In genomic region chr2:30280596-30281434, GRCh38 we compare ENCODE assay signal across 27 cellular contexts. TPM values are rescaled to one million over a fixed set of nuclear protein-coding genes. Genes with fewer than 3 reads are reported as not detected.
DNase-seq lines count a peak whose midpoint lies in the region; ATAC-seq and TF ChIP-seq lines count a peak whose summit lies in the region.
"Had no signal": no experiment of that assay in that cellular context is flagged by ENCODE, and none has a peak within 500 bp of the region (broad histone marks: within the 10 kb centered on the region; RNA-seq: fewer than 3 reads in every experiment).

No MANE protein-coding gene starts in this region.

- no peaks in the 10 kb centered on the region for H4K20me1 ChIP-seq in SK-N-SH (ENCODE audit: insufficient read depth)

- H3K4me1 Mint-ChIP-seq in stimulated activated memory B cell treated with anti-CD40 and anti-IgM and Interleukin-4, amounts not matched to agents 10 μg/mL and 1 μg/mL and 100 μg/mL, for 72 hours, result peaks cover 88% of the 10 kb centered on the region

- peak overlapping the region; percentile 88 for H3K27ac Mint-ChIP-seq in stimulated activated memory B cell treated with anti-CD40 and anti-IgM and Interleukin-4, amounts not matched to agents 10 μg/mL and 1 μg/mL and 100 μg/mL, for 72 hours
- H3K27ac Mint-ChIP-seq: activated CD8-positive, alpha-beta T cell treated with anti-CD3 and anti-CD28 coated beads for 36 hours; activated naive CD4-positive, alpha-beta T cell treated with anti-CD3 and anti-CD28 coated beads, Interleukin-2, amount 50 U/mL, for 72 hours had no signal

- H3K9me3 Mint-ChIP-seq in stimulated activated memory B cell treated with anti-CD40 and anti-IgM and Interleukin-4, amounts not matched to agents 10 μg/mL and 1 μg/mL and 100 μg/mL, for 72 hours, result peaks cover 7% of the 10 kb centered on the region
- H3K9me3 Mint-ChIP-seq: activated CD8-positive, alpha-beta T cell treated with anti-CD3 and anti-CD28 coated beads for 36 hours; CD8-positive, alpha-beta memory T cell; central memory CD8-positive, alpha-beta T cell had no signal

- POLR2A ChIA-PET in SK-N-SH (lab: Yijun Ruan, JAX), result interaction anchor here (1.2 kb wide), 1 partner anchor 50 kb away, joined by 3 read pairs; no protein-coding TSS in a partner anchor

- DNase-seq in SK-N-SH, result no peak
- DNase-seq in left lung, result no peak
- no peak for DNase-seq in DMS 273 treated with DMSO at 0.1 percent for 48 hours (lab: John Stamatoyannopoulos, UW)
- DNase-seq: activated CD8-positive, alpha-beta T cell treated with anti-CD3 and anti-CD28 coated beads for 36 hours; CD8-positive, alpha-beta memory T cell; gastrocnemius medialis; H7; mesendoderm; naive thymus-derived CD4-positive, alpha-beta T cell; NCI-H2029; NCI-H226; NCI-H69; right cardiac atrium; spleen; T-helper 1 cell had no signal

- H3K9me3 ChIP-seq in SK-N-SH (no peaks in the 10 kb centered on the region), left lung (no peaks in the 10 kb centered on the region)
- H3K9me3 ChIP-seq: ascending aorta, gastrocnemius medialis, spleen had no signal

- intact Hi-C loops in left lung (cut with DNase I), result no loop called here

- H3K4me3 ChIP-seq in SK-N-SH (ENCODE audit: low read depth in 2 of 2, low read length in 1 of 2), result no peak overlapping the region
- no peak overlapping the region for H3K4me3 ChIP-seq in left lung
- H3K4me3 ChIP-seq: ascending aorta, gastrocnemius medialis, K562, spleen had no signal

- peaks cover 9% of the 10 kb centered on the region for H3K36me3 Mint-ChIP-seq in stimulated activated memory B cell treated with anti-CD40 and anti-IgM and Interleukin-4, amounts not matched to agents 10 μg/mL and 1 μg/mL and 100 μg/mL, for 72 hours
- H3K36me3 Mint-ChIP-seq: CD8-positive, alpha-beta memory T cell had no signal

- H3K79me2 ChIP-seq in SK-N-SH (ENCODE audit: insufficient read depth), result no peaks in the 10 kb centered on the region

- no peak overlapping the region for H2AFZ ChIP-seq in SK-N-SH (ENCODE audit: low read depth)

- ATAC-seq in SK-N-SH treated with all-trans-retinoic acid at 6 μM for 48 hours (no peak), left lung (peak; percentile 41), GM21515 (IDR thresholded peaks at IDR 0.05; ENCODE audit: unreplicated experiment) (no peak), HG02759 (IDR thresholded peaks at IDR 0.05; ENCODE audit: unreplicated experiment) (no peak)
- ATAC-seq in stimulated activated memory B cell treated with anti-CD40 and anti-IgM and Interleukin-4, amounts not matched to agents 10 μg/mL and 1 μg/mL and 100 μg/mL, for 72 hours, result no peak
- ATAC-seq: activated CD4-positive, CD25-positive, alpha-beta regulatory T cell treated with anti-CD3 and anti-CD28 coated beads, Interleukin-2, amount 50 U/mL, for 24 hours; activated CD8-positive, alpha-beta T cell treated with anti-CD3 and anti-CD28 coated beads for 36 hours; activated naive CD4-positive, alpha-beta T cell treated with anti-CD3 and anti-CD28 coated beads, Interleukin-2, amount 50 U/mL, for 72 hours; gastrocnemius medialis; K562; left lobe of liver; naive thymus-derived CD4-positive, alpha-beta T cell; right cardiac atrium had no signal

- H3F3A ChIP-seq in SK-N-SH (replicated peaks; ENCODE audit: insufficient read depth), result no peaks in the 10 kb centered on the region

- no peaks in the 10 kb centered on the region for H3K9me2 ChIP-seq in SK-N-SH

- no peak for TF ChIP-seq CTCF in SK-N-SH (IDR thresholded peaks at IDR 0.05)
- no peak for TF ChIP-seq CTCF in left lung (IDR thresholded peaks at IDR 0.05)

- no peak overlapping the region for H3K4me2 ChIP-seq in SK-N-SH

- CTCF ChIA-PET in SK-N-SH (lab: Yijun Ruan, JAX), result interaction anchor here (1.1 to 1.3 kb wide), 4 partner anchors 13 to 431 kb away, joined by 3 to 5 read pairs (median 4); no protein-coding TSS in a partner anchor

- 51% methylated on average over 8 of the region's 8 CpGs for WGBS in SK-N-SH (ENCODE audit: low lambda C conversion rate)

- no peaks in the 10 kb centered on the region for H3K27me3 ChIP-seq in SK-N-SH (ENCODE audit: insufficient read depth)
- H3K27me3 ChIP-seq in left lung, result no peaks in the 10 kb centered on the region
- H3K27me3 ChIP-seq: ascending aorta, gastrocnemius medialis, spleen had no signal

- no peak overlapping the region for H3K9ac ChIP-seq in SK-N-SH

- H3K27me3 Mint-ChIP-seq in stimulated activated memory B cell treated with anti-CD40 and anti-IgM and Interleukin-4, amounts not matched to agents 10 μg/mL and 1 μg/mL and 100 μg/mL, for 72 hours, result no peaks in the 10 kb centered on the region
- H3K27me3 Mint-ChIP-seq: activated CD8-positive, alpha-beta T cell treated with anti-CD3 and anti-CD28 coated beads for 36 hours; CD8-positive, alpha-beta memory T cell; central memory CD8-positive, alpha-beta T cell; naive thymus-derived CD4-positive, alpha-beta T cell had no signal

- H3K27ac ChIP-seq in SK-N-SH (ENCODE audit: low read depth in 2 of 2, low read length in 1 of 2) (no peak overlapping the region), left lung (no peak overlapping the region)
- H3K27ac ChIP-seq: 22Rv1, ascending aorta, gastrocnemius medialis had no signal

- no peaks in the 10 kb centered on the region for H3K36me3 ChIP-seq in SK-N-SH (replicated peaks in 1 of 2; ENCODE audit: control insufficient read depth in 1 of 2, insufficient read depth in 2 of 2, low read length in 1 of 2)
- H3K36me3 ChIP-seq in left lung, result no peaks in the 10 kb centered on the region
- H3K36me3 ChIP-seq: ascending aorta, gastrocnemius medialis, spleen had no signal

- TF ChIP-seq RAD21 in SK-N-SH (IDR thresholded peaks at IDR 0.05; ENCODE audit: low read length), result no peak
- TF ChIP-seq RAD21 in Ishikawa (IDR thresholded peaks at IDR 0.05; ENCODE audit: low read depth), result no peak

- no peak overlapping the region for H3K4me3 Mint-ChIP-seq in stimulated activated memory B cell treated with anti-CD40 and anti-IgM and Interleukin-4, amounts not matched to agents 10 μg/mL and 1 μg/mL and 100 μg/mL, for 72 hours
- H3K4me3 Mint-ChIP-seq: activated CD8-positive, alpha-beta T cell treated with anti-CD3 and anti-CD28 coated beads for 36 hours; CD8-positive, alpha-beta memory T cell; central memory CD8-positive, alpha-beta T cell had no signal

- no peaks in the 10 kb centered on the region; a peak in 1 of 4 replicates for H3K4me1 ChIP-seq in SK-N-SH (ENCODE audit: control insufficient read depth in 1 of 2, insufficient read depth in 2 of 2, low read depth in 1 of 2, low read length in 1 of 2)
- H3K4me1 ChIP-seq in left lung, result peaks cover 0 to 3% of the 10 kb centered on the region in 2 donors
- H3K4me1 ChIP-seq: gastrocnemius medialis had no signal

- TF ChIP-seq EP300 in SK-N-SH (IDR thresholded peaks at IDR 0.05; ENCODE audit: borderline replicate concordance in 1 of 2, low read depth in 1 of 2, low read length in 1 of 2), result no peak
- TF ChIP-seq EP300 in Ishikawa (IDR thresholded peaks at IDR 0.05; ENCODE audit: borderline replicate concordance), result peak; percentile 65; the same call in 1 of the 2 replicates

TF ChIP-seq in SK-N-SH treated with all-trans-retinoic acid at 6 μM for 48 hours, 23 proteins besides CTCF, POLR2A, EP300 and RAD21:
- TF ChIP-seq ZFP3 (CRISPR knock-in tag; IDR thresholded peaks at IDR 0.05) (peak; percentile 83), PPARA (CRISPR knock-in tag; IDR thresholded peaks at IDR 0.05; ENCODE audit: borderline replicate concordance) (no peak)

TF ChIP-seq in SK-N-SH, 30 proteins besides CTCF, POLR2A, EP300 and RAD21 (continues in another document):
- TF ChIP-seq JUND (IDR thresholded peaks at IDR 0.05), result no peak
- TF ChIP-seq IRF3 (IDR thresholded peaks at IDR 0.05; ENCODE audit: low read depth, low read length), result no peak
- TF ChIP-seq MXI1 (IDR thresholded peaks at IDR 0.05; ENCODE audit: low read depth, low read length), result no peak
- no peak for TF ChIP-seq GABPA (IDR thresholded peaks at IDR 0.05; ENCODE audit: low read depth)
- no peak for TF ChIP-seq MAX (IDR thresholded peaks at IDR 0.05; ENCODE audit: low read depth)
- TF ChIP-seq SIN3A (IDR thresholded peaks at IDR 0.05; ENCODE audit: borderline replicate concordance, low read depth, low read length), result no peak
- TF ChIP-seq NFIC (IDR thresholded peaks at IDR 0.05; ENCODE audit: borderline replicate concordance), result no peak

TF ChIP-seq in Ishikawa, 13 proteins besides CTCF, POLR2A, EP300 and RAD21 (continues in another document):
- TF ChIP-seq TEAD4 (IDR thresholded peaks at IDR 0.05) (peak; percentile 78), CREB1 (IDR thresholded peaks at IDR 0.05; ENCODE audit: low read depth) (no peak), CEBPB (IDR thresholded peaks at IDR 0.05) (no peak), TAF1 (IDR thresholded peaks at IDR 0.05; ENCODE audit: low read depth) (no peak), TCF12 (IDR thresholded peaks at IDR 0.05; ENCODE audit: low read depth) (peak; percentile 48; the same call in 1 of the 2 replicates), YY1 (IDR thresholded peaks at IDR 0.05; ENCODE audit: low read depth) (no peak), MAX (IDR thresholded peaks at IDR 0.05) (peak; percentile 39; the same call in 1 of the 2 replicates), NFIC (IDR thresholded peaks at IDR 0.05) (no peak), EGR1 (IDR thresholded peaks at IDR 0.05) (no peak)

RNA-seq across cellular contexts. Expression of gene LBH, which starts 49.5 kb away (rescaled TPM):
- 22.8 and 26.4 TPM in 2 replicates for polyA plus RNA-seq in SK-N-SH (2012; rRNA removed)
- polyA plus RNA-seq in SK-N-SH (2012; cell fraction: cytosol; rRNA removed), result 17.2 and 21.7 TPM in 2 replicates
- polyA plus RNA-seq in SK-N-SH (2012; cell fraction: nucleus; rRNA removed), result 16.5 and 17.5 TPM in 2 replicates
- 100 to 1,000 TPM; 119 to 256 TPM for total RNA-seq in left lung
